ENCODE assay signal across 18 cellular contexts in genomic region chr14:30597496-30597895, GRCh38.
"Had no signal": no experiment of that assay in that cellular context is flagged by ENCODE, and none has a peak within 500 bp of the region (broad histone marks: within the 10 kb centered on the region; RNA-seq: fewer than 3 reads in every experiment).

No MANE protein-coding gene starts in this region.

- H3K4me1 Mint-ChIP-seq: endodermal cell, naive B cell, nephron had no signal

- H3K27ac Mint-ChIP-seq: endodermal cell, naive B cell, nephron, progenitor cell of endocrine pancreas had no signal

- H3K9me3 ChIP-seq: pancreas, tibial artery, upper lobe of left lung, vagina had no signal

- H3K9me3 Mint-ChIP-seq: endodermal cell, naive B cell, nephron had no signal

- H3K4me3 ChIP-seq: pancreas, smooth muscle cell, tibial artery, upper lobe of left lung, vagina had no signal

- H3K27me3 ChIP-seq: pancreas, tibial artery, upper lobe of left lung, vagina had no signal

- FAIRE-seq: pancreas had no signal

- H3K4me1 ChIP-seq: tibial artery, upper lobe of left lung, vagina had no signal

- H3K4me3 Mint-ChIP-seq: endodermal cell, naive B cell, nephron had no signal

- ATAC-seq: left colon; pancreas; right cardiac atrium; stimulated activated naive CD8-positive, alpha-beta T cell treated with anti-CD3 and anti-CD28 coated beads, Interleukin-15, Interleukin-2, amounts not matched to agents 100 U/mL and 50 U/mL, for 24 hours had no signal

- H3K27me3 Mint-ChIP-seq: naive B cell, progenitor cell of endocrine pancreas had no signal

- DNase-seq: effector CD4-positive, alpha-beta T cell; endodermal cell; foreskin melanocyte; hippocampal formation; left colon; mesendoderm; naive B cell; occipital lobe; pancreas; right cardiac atrium; stimulated activated CD4-positive, alpha-beta T cell treated with anti-CD3 and anti-CD28 coated beads, Interleukin-2, amount 100 ng/mL, for 48 hours; stimulated activated naive CD8-positive, alpha-beta T cell treated with anti-CD3 and anti-CD28 coated beads, Interleukin-15, Interleukin-2, amounts not matched to agents 100 U/mL and 50 U/mL, for 24 hours; tibial artery; upper lobe of left lung had no signal

- H3K4me2 ChIP-seq: smooth muscle cell had no signal

- H3K27ac ChIP-seq: pancreas, tibial artery, upper lobe of left lung, vagina had no signal
